Comparison of ENCODE assay signal across 1 cellular context in the genomic region with DNA sequence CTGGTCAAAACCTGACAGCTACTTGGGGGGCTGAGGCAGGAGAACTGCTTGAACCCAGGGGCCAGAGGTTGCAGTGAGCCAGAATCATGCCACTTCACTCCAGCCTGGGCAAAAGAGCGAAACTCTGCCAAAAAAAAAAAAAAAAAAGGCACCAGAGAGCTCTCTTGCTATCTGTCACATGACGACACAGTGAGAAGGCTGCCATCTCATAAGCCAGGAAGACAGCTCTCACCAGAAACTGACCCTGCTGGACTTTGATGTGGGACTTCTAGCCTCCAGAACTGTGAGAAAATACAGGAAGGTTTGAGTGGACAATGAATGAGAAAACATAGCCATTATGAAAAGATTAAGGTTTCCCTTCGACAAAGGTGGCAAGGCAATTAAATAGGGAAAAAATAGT.
TF ChIP-seq lines count a peak whose summit lies in the region.

No MANE protein-coding gene starts in this region.

TF ChIP-seq in HepG2, 621 proteins besides CTCF, POLR2A, EP300 and RAD21 (continued from another document):
- TF ChIP-seq MLLT10 (CRISPR knock-in tag; IDR thresholded peaks at IDR 0.05) = no peak
- no peak for TF ChIP-seq RFXANK (CRISPR knock-in tag; IDR thresholded peaks at IDR 0.05)
- TF ChIP-seq GATAD1 (CRISPR knock-in tag; IDR thresholded peaks at IDR 0.05) = no peak
- TF ChIP-seq, protein P1, sequence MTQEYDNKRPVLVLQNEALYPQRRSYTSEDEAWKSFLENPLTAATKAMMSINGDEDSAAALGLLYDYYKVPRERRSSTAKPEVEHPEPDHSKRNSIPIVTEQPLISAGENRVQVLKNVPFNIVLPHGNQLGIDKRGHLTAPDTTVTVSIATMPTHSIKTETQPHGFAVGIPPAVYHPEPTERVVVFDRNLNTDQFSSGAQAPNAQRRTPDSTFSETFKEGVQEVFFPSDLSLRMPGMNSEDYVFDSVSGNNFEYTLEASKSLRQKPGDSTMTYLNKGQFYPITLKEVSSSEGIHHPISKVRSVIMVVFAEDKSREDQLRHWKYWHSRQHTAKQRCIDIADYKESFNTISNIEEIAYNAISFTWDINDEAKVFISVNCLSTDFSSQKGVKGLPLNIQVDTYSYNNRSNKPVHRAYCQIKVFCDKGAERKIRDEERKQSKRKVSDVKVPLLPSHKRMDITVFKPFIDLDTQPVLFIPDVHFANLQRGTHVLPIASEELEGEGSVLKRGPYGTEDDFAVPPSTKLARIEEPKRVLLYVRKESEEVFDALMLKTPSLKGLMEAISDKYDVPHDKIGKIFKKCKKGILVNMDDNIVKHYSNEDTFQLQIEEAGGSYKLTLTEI (CRISPR knock-in tag; conservative IDR thresholded peaks at IDR 0.05) = no peak
- no peak for TF ChIP-seq RARG (CRISPR knock-in tag; IDR thresholded peaks at IDR 0.05; ENCODE audit: low read depth)
- TF ChIP-seq EZH2 (conservative IDR thresholded peaks at IDR 0.05; ENCODE audit: low read depth, low read length) = no peak
- TF ChIP-seq, protein P2, sequence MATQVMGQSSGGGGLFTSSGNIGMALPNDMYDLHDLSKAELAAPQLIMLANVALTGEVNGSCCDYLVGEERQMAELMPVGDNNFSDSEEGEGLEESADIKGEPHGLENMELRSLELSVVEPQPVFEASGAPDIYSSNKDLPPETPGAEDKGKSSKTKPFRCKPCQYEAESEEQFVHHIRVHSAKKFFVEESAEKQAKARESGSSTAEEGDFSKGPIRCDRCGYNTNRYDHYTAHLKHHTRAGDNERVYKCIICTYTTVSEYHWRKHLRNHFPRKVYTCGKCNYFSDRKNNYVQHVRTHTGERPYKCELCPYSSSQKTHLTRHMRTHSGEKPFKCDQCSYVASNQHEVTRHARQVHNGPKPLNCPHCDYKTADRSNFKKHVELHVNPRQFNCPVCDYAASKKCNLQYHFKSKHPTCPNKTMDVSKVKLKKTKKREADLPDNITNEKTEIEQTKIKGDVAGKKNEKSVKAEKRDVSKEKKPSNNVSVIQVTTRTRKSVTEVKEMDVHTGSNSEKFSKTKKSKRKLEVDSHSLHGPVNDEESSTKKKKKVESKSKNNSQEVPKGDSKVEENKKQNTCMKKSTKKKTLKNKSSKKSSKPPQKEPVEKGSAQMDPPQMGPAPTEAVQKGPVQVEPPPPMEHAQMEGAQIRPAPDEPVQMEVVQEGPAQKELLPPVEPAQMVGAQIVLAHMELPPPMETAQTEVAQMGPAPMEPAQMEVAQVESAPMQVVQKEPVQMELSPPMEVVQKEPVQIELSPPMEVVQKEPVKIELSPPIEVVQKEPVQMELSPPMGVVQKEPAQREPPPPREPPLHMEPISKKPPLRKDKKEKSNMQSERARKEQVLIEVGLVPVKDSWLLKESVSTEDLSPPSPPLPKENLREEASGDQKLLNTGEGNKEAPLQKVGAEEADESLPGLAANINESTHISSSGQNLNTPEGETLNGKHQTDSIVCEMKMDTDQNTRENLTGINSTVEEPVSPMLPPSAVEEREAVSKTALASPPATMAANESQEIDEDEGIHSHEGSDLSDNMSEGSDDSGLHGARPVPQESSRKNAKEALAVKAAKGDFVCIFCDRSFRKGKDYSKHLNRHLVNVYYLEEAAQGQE (IDR thresholded peaks at IDR 0.05; ENCODE audit: borderline replicate concordance in 1 of 2, low read depth in 1 of 2, low read length in 2 of 2) = no peak
- TF ChIP-seq TMF1 (CRISPR knock-in tag; IDR thresholded peaks at IDR 0.05; ENCODE audit: low read depth) = no peak
- TF ChIP-seq IKZF4 (CRISPR knock-in tag; IDR thresholded peaks at IDR 0.05; ENCODE audit: borderline replicate concordance, low read depth, not compliant biosample characterization) = no peak
- TF ChIP-seq NPAS2 (CRISPR knock-in tag; IDR thresholded peaks at IDR 0.05; ENCODE audit: borderline replicate concordance) = no peak
- TF ChIP-seq STAG1 (CRISPR knock-in tag; IDR thresholded peaks at IDR 0.05) = no peak
- TF ChIP-seq, protein P3, sequence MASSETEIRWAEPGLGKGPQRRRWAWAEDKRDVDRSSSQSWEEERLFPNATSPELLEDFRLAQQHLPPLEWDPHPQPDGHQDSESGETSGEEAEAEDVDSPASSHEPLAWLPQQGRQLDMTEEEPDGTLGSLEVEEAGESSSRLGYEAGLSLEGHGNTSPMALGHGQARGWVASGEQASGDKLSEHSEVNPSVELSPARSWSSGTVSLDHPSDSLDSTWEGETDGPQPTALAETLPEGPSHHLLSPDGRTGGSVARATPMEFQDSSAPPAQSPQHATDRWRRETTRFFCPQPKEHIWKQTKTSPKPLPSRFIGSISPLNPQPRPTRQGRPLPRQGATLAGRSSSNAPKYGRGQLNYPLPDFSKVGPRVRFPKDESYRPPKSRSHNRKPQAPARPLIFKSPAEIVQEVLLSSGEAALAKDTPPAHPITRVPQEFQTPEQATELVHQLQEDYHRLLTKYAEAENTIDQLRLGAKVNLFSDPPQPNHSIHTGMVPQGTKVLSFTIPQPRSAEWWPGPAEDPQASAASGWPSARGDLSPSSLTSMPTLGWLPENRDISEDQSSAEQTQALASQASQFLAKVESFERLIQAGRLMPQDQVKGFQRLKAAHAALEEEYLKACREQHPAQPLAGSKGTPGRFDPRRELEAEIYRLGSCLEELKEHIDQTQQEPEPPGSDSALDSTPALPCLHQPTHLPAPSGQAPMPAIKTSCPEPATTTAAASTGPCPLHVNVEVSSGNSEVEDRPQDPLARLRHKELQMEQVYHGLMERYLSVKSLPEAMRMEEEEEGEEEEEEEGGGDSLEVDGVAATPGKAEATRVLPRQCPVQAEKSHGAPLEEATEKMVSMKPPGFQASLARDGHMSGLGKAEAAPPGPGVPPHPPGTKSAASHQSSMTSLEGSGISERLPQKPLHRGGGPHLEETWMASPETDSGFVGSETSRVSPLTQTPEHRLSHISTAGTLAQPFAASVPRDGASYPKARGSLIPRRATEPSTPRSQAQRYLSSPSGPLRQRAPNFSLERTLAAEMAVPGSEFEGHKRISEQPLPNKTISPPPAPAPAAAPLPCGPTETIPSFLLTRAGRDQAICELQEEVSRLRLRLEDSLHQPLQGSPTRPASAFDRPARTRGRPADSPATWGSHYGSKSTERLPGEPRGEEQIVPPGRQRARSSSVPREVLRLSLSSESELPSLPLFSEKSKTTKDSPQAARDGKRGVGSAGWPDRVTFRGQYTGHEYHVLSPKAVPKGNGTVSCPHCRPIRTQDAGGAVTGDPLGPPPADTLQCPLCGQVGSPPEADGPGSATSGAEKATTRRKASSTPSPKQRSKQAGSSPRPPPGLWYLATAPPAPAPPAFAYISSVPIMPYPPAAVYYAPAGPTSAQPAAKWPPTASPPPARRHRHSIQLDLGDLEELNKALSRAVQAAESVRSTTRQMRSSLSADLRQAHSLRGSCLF (CRISPR knock-in tag; IDR thresholded peaks at IDR 0.05; ENCODE audit: borderline replicate concordance) = no peak
- no peak for TF ChIP-seq TBX2 (CRISPR knock-in tag; IDR thresholded peaks at IDR 0.05; ENCODE audit: borderline replicate concordance)
- TF ChIP-seq JUN (CRISPR knock-in tag; IDR thresholded peaks at IDR 0.05) = no peak
